In the genomic region with DNA sequence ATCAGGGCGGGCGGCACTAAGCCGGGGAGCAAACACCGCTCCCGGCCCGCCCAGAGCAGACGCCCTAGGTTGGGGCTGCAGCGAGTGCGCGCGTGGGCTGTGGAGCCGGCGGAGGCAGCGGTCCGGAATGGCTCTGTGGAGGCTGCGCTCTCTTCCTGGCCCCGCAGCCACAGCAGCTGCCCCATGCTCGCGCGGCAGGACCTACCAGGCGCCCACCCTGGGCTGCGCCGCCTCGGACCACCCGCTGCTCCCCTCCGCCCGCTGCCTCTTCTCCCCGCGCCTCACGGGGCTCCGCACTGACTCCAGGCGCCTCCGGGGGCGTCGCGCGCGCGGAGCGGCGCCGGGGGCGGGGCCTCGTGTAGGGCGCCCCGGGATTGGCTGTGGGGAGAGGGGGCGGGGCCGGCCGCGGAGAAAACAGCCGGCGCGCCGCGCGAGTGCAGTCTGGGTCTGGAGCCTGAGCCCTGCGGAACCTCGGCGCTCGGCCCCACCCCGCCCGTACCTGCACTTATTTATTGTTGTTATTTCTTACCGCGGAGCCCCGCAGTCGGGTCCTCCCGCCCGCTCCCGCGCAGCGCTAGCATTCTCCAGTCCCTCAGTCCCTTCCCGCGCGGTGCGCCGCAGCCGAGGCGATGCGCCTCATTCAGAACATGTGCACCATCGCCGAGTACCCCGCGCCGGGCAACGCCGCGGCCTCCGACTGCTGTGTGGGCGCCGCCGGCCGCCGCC, we compare ENCODE assay signal across 8 cellular contexts. TPM values are rescaled to one million over a fixed set of nuclear protein-coding genes. Genes with fewer than 3 reads are reported as not detected.
A peak's percentile ranks its signal among the peaks of the same experiment; 100 is the strongest.
DNase-seq lines count a peak whose midpoint lies in the region; ATAC-seq lines count a peak whose summit lies in the region.

A gene with protein sequence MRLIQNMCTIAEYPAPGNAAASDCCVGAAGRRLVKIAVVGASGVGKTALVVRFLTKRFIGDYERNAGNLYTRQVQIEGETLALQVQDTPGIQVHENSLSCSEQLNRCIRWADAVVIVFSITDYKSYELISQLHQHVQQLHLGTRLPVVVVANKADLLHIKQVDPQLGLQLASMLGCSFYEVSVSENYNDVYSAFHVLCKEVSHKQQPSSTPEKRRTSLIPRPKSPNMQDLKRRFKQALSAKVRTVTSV (plus strand): TSS at position 439 of the 726 bp plus-strand sequence. CDS start 191 bp downstream, at position 630.

- H3K27ac ChIP-seq in CD4-positive, CD25-positive, alpha-beta regulatory T cell (ENCODE audit: insufficient read depth, low read length, poor library complexity, severe bottlenecking) = no peak within 1 kb of the TSS
- no peak within 1 kb of the TSS for H3K27ac ChIP-seq in muscle layer of duodenum (ENCODE audit: low read length)

- H3K4me3 ChIP-seq in CD4-positive, CD25-positive, alpha-beta regulatory T cell (ENCODE audit: low read depth, low read length) = no peak within 1 kb of the TSS
- H3K4me3 ChIP-seq in muscle layer of duodenum (ENCODE audit: low read depth in 1 of 2, low read length in 2 of 2) = peak within 1 kb of the TSS; percentile 49 to 86

- H3K36me3 ChIP-seq in CD4-positive, CD25-positive, alpha-beta regulatory T cell (ENCODE audit: control insufficient read depth, insufficient read depth, low read length) = no peaks in the 10 kb centered on the region
- H3K36me3 ChIP-seq in muscle layer of duodenum (ENCODE audit: control insufficient read depth in 1 of 2, insufficient read depth in 2 of 2, low read length in 2 of 2) = no peaks in the 10 kb centered on the region

- H3K4me1 ChIP-seq in CD4-positive, CD25-positive, alpha-beta regulatory T cell (ENCODE audit: control insufficient read depth, insufficient read depth, low read length, poor library complexity, severe bottlenecking) = peaks cover 14% of the 10 kb centered on the region
- H3K4me1 ChIP-seq in muscle layer of duodenum (ENCODE audit: control insufficient read depth in 1 of 2, insufficient read depth in 2 of 2, low read length in 2 of 2) = peaks cover 3 to 11% of the 10 kb centered on the region in 2 donors

- H3K27me3 Mint-ChIP-seq in CD4-positive, CD25-positive, alpha-beta regulatory T cell = peaks cover 49% of the 10 kb centered on the region

- H3K27me3 ChIP-seq in CD4-positive, CD25-positive, alpha-beta regulatory T cell (ENCODE audit: control insufficient read depth, insufficient read depth, low read length) = peaks cover 11% of the 10 kb centered on the region
- peaks cover 5% of the 10 kb centered on the region for H3K27me3 ChIP-seq in muscle layer of duodenum (ENCODE audit: low read depth, low read length)

- no peak within 1 kb of the TSS for H3K27ac Mint-ChIP-seq in CD4-positive, CD25-positive, alpha-beta regulatory T cell

- peak; percentile 97 for ATAC-seq in CD4-positive, CD25-positive, alpha-beta regulatory T cell (ENCODE audit: low read depth in 2 of 2)
- ATAC-seq in GM19438 (IDR thresholded peaks at IDR 0.05; ENCODE audit: low read depth, unreplicated experiment) (peak; percentile 99), HG03558 (IDR thresholded peaks at IDR 0.05; ENCODE audit: extremely low read depth, unreplicated experiment) (peak; percentile 96), esophagus mucosa (peak; percentile 99)

- H3K9me3 Mint-ChIP-seq in CD4-positive, CD25-positive, alpha-beta regulatory T cell = peaks cover 0 to 13% (median 2%) of the 10 kb centered on the region in 7 donors

- H3K4me3 Mint-ChIP-seq in CD4-positive, CD25-positive, alpha-beta regulatory T cell = peak within 1 kb of the TSS; percentile 55 to 82 (median 78)

- peaks cover 0 to 19% (median 8%) of the 10 kb centered on the region in 4 donors for H3K4me1 Mint-ChIP-seq in CD4-positive, CD25-positive, alpha-beta regulatory T cell

- H3K9me3 ChIP-seq in CD4-positive, CD25-positive, alpha-beta regulatory T cell (ENCODE audit: control insufficient read depth in 2 of 2, low read length in 2 of 2) = no peaks in the 10 kb centered on the region
- H3K9me3 ChIP-seq in muscle layer of duodenum (ENCODE audit: control insufficient read depth in 1 of 2, low read length in 2 of 2) = peaks cover 0 to 8% of the 10 kb centered on the region in 2 donors

- peak; percentile 65 to 85 (median 77) for DNase-seq in CD4-positive, CD25-positive, alpha-beta regulatory T cell
- DNase-seq in NOMO-1 treated with dmso at 0.1 percent for 144 hours (lab: John Stamatoyannopoulos, UW; ENCODE audit: unreplicated experiment) = peak; percentile 66
- DNase-seq in activated T-cell treated with anti-CD3 and anti-CD28 coated beads, Interleukin-2, amount 50 U/mL, for 1 hour = peak; percentile 85
- peak; percentile 87 for DNase-seq in stimulated activated CD8-positive, alpha-beta memory T cell treated with anti-CD3 and anti-CD28 coated beads, Interleukin-4, amount 100 ng/mL, for 48 hours

- peaks cover under 1% of the 10 kb centered on the region for H3K36me3 Mint-ChIP-seq in CD4-positive, CD25-positive, alpha-beta regulatory T cell

RNA-seq across cellular contexts. Expression of the gene that starts here (rescaled TPM):
- total RNA-seq in CD4-positive, CD25-positive, alpha-beta regulatory T cell = 0.30 TPM
- polyA plus RNA-seq in CD4-positive, CD25-positive, alpha-beta regulatory T cell = under 1 TPM in 1 of 4 donors, not detected in 3; 0.22 TPM
- total RNA-seq in esophagus mucosa = 1.0 TPM

Comparison
In these comparisons a context has a peak if more than half of its experiments do, and no peak if none do; other contexts are left out.
1. Peak in DNase-seq and ATAC-seq in CD4-positive, CD25-positive, alpha-beta regulatory T cell; RNA of the gene not detected or under 1 TPM.